In genomic region chr11:31763296-31763695, GRCh38 we compare ENCODE assay signal across 1 cellular context.
TF ChIP-seq lines count a peak whose summit lies in the region.

No MANE protein-coding gene starts in this region.

TF ChIP-seq in K562, 482 proteins besides CTCF, POLR2A, EP300 and RAD21:
- TF ChIP-seq, protein P1, sequence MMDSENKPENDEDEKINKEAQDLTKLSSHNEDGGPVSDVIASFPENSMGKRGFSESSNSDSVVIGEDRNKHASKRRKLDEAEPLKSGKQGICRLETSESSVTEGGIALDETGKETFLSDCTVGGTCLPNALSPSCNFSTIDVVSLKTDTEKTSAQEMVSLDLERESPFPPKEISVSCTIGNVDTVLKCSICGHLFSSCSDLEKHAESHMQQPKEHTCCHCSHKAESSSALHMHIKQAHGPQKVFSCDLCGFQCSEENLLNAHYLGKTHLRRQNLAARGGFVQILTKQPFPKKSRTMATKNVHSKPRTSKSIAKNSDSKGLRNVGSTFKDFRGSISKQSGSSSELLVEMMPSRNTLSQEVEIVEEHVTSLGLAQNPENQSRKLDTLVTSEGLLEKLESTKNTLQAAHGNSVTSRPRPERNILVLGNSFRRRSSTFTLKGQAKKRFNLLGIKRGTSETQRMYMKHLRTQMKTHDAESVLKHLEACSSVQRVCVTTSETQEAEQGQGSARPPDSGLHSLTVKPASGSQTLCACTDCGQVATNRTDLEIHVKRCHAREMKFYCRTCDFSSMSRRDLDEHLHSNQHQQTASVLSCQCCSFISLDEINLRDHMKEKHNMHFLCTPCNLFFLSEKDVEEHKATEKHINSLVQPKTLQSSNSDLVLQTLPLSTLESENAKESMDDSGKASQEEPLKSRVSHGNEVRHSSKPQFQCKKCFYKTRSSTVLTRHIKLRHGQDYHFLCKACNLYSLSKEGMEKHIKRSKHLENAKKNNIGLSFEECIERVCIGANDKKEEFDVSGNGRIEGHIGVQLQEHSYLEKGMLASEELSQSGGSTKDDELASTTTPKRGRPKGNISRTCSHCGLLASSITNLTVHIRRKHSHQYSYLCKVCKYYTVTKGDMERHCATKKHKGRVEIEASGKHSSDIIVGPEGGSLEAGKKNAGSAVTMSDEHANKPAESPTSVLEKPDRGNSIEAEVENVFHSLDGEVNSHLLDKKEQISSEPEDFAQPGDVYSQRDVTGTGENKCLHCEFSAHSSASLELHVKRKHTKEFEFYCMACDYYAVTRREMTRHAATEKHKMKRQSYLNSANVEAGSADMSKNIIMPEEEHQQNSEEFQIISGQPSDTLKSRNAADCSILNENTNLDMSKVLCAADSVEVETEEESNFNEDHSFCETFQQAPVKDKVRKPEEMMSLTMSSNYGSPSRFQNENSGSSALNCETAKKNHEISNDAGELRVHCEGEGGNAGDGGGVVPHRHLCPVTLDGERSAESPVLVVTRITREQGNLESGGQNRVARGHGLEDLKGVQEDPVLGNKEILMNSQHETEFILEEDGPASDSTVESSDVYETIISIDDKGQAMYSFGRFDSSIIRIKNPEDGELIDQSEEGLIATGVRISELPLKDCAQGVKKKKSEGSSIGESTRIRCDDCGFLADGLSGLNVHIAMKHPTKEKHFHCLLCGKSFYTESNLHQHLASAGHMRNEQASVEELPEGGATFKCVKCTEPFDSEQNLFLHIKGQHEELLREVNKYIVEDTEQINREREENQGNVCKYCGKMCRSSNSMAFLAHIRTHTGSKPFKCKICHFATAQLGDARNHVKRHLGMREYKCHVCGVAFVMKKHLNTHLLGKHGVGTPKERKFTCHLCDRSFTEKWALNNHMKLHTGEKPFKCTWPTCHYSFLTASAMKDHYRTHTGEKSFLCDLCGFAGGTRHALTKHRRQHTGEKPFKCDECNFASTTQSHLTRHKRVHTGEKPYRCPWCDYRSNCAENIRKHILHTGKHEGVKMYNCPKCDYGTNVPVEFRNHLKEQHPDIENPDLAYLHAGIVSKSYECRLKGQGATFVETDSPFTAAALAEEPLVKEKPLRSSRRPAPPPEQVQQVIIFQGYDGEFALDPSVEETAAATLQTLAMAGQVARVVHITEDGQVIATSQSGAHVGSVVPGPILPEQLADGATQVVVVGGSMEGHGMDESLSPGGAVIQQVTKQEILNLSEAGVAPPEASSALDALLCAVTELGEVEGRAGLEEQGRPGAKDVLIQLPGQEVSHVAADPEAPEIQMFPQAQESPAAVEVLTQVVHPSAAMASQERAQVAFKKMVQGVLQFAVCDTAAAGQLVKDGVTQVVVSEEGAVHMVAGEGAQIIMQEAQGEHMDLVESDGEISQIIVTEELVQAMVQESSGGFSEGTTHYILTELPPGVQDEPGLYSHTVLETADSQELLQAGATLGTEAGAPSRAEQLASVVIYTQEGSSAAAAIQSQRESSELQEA (IDR thresholded peaks at IDR 0.05; ENCODE audit: low read depth), result no peak
- TF ChIP-seq MTA1 (IDR thresholded peaks at IDR 0.05; ENCODE audit: borderline replicate concordance), result no peak
- TF ChIP-seq CCAR2 (IDR thresholded peaks at IDR 0.05; ENCODE audit: low read depth, low read length), result no peak
- TF ChIP-seq SIX5 (IDR thresholded peaks at IDR 0.05; ENCODE audit: borderline replicate concordance in 1 of 2, insufficient read depth in 1 of 2, low read depth in 1 of 2, low read length in 2 of 2), result no peak
- TF ChIP-seq, protein P2, sequence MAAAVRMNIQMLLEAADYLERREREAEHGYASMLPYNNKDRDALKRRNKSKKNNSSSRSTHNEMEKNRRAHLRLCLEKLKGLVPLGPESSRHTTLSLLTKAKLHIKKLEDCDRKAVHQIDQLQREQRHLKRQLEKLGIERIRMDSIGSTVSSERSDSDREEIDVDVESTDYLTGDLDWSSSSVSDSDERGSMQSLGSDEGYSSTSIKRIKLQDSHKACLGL (CRISPR knock-in tag; IDR thresholded peaks at IDR 0.05; ENCODE audit: borderline replicate concordance, poor library complexity, severe bottlenecking), result no peak
- TF ChIP-seq, protein P3, sequence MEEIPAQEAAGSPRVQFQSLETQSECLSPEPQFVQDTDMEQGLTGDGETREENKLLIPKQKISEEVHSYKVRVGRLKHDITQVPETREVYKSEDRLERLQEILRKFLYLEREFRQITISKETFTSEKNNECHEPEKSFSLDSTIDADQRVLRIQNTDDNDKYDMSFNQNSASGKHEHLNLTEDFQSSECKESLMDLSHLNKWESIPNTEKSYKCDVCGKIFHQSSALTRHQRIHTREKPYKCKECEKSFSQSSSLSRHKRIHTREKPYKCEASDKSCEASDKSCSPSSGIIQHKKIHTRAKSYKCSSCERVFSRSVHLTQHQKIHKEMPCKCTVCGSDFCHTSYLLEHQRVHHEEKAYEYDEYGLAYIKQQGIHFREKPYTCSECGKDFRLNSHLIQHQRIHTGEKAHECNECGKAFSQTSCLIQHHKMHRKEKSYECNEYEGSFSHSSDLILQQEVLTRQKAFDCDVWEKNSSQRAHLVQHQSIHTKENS (CRISPR knock-in tag; IDR thresholded peaks at IDR 0.05), result no peak
- no peak for TF ChIP-seq ZNF583 (CRISPR knock-in tag; IDR thresholded peaks at IDR 0.05)
- no peak for TF ChIP-seq PRDM10 (IDR thresholded peaks at IDR 0.05; ENCODE audit: partially characterized antibody)
TF ChIP-seq in K562: peak in this region for 0.
